In genomic region chr6:108570518-108570917, GRCh38 we compare ENCODE assay signal across 16 cellular contexts. TPM values are rescaled to one million over a fixed set of nuclear protein-coding genes. Genes with fewer than 3 reads are reported as not detected.
DNase-seq lines count a peak whose midpoint lies in the region; ATAC-seq and TF ChIP-seq lines count a peak whose summit lies in the region.
"Had no signal": no experiment of that assay in that cellular context is flagged by ENCODE, and none has a peak within 500 bp of the region (broad histone marks: within the 10 kb centered on the region; RNA-seq: fewer than 3 reads in every experiment).

No MANE protein-coding gene starts in this region.

- no peak for ATAC-seq in GM21423 (IDR thresholded peaks at IDR 0.05; ENCODE audit: unreplicated experiment)
- ATAC-seq: activated T-helper 17 cell treated with anti-CD3 and anti-CD28 coated beads, Interleukin-2, amount 50 U/mL, for 72 hours; left cardiac atrium; stimulated activated naive CD8-positive, alpha-beta T cell treated with anti-CD3 and anti-CD28 coated beads, Interleukin-15, Interleukin-2, amounts not matched to agents 100 U/mL and 50 U/mL, for 24 hours had no signal

- TF ChIP-seq POLR2A in esophagus squamous epithelium (IDR thresholded peaks at IDR 0.05), result no peak

- DNase-seq in ELR (ENCODE audit: low read depth) (peak; percentile 45), Kasumi-1 (lab: John Stamatoyannopoulos, UW) (peak; percentile 20 to 40), neural progenitor cell (ENCODE audit: low spot score) (no peak), esophagus squamous epithelium (lab: John Stamatoyannopoulos, UW) (no peak), MCF 10A (ENCODE audit: unreplicated experiment) (no peak)
- DNase-seq: amniotic stem cell; C1 segment of cervical spinal cord; EL; hippocampal formation; left cardiac atrium; SJCRH30; stimulated activated naive CD8-positive, alpha-beta T cell treated with anti-CD3 and anti-CD28 coated beads, Interleukin-15, Interleukin-2, amounts not matched to agents 100 U/mL and 50 U/mL, for 24 hours had no signal

- H3K27ac ChIP-seq in VCaP, result no peak overlapping the region
- H3K27ac ChIP-seq in neural progenitor cell, result no peak overlapping the region
- no peak overlapping the region for H3K27ac ChIP-seq in esophagus squamous epithelium
- H3K27ac ChIP-seq: parathyroid adenoma, SJCRH30 had no signal

- H3K27me3 Mint-ChIP-seq in neural progenitor cell (ENCODE audit: insufficient read depth, low read depth) (peaks cover 2% of the 10 kb centered on the region), MCF 10A (ENCODE audit: insufficient read depth, unreplicated experiment) (no peaks in the 10 kb centered on the region)
- H3K27me3 Mint-ChIP-seq: activated T-helper 17 cell treated with anti-CD3 and anti-CD28 coated beads, Interleukin-2, amount 50 U/mL, for 72 hours had no signal

- WGBS in esophagus squamous epithelium, 2 donors, result 100% methylated on average over 1 of the region's 1 CpG; no CpG with 5 or more reads in 1 of the 2 donors

- H3K36me3 Mint-ChIP-seq in neural progenitor cell (peaks cover 25% of the 10 kb centered on the region), MCF 10A (ENCODE audit: insufficient read depth, unreplicated experiment) (peaks cover 95% of the 10 kb centered on the region)

- no peaks in the 10 kb centered on the region for H3K9me3 Mint-ChIP-seq in neural progenitor cell
- no peaks in the 10 kb centered on the region for H3K9me3 Mint-ChIP-seq in MCF 10A (ENCODE audit: unreplicated experiment)
- H3K9me3 Mint-ChIP-seq: activated T-helper 17 cell treated with anti-CD3 and anti-CD28 coated beads, Interleukin-2, amount 50 U/mL, for 72 hours had no signal

- H3K4me3 Mint-ChIP-seq in neural progenitor cell, result no peak overlapping the region
- no peak overlapping the region for H3K4me3 Mint-ChIP-seq in MCF 10A (ENCODE audit: unreplicated experiment)
- H3K4me3 Mint-ChIP-seq: activated T-helper 17 cell treated with anti-CD3 and anti-CD28 coated beads, Interleukin-2, amount 50 U/mL, for 72 hours had no signal

- H3K36me3 ChIP-seq in neural progenitor cell (peaks cover 5% of the 10 kb centered on the region), esophagus squamous epithelium (peaks cover 4 to 77% (median 16%) of the 10 kb centered on the region in 3 donors)

- H3K27ac Mint-ChIP-seq in neural progenitor cell (no peak overlapping the region), MCF 10A (ENCODE audit: low read depth, unreplicated experiment) (no peak overlapping the region)
- H3K27ac Mint-ChIP-seq: activated T-helper 17 cell treated with anti-CD3 and anti-CD28 coated beads, Interleukin-2, amount 50 U/mL, for 72 hours had no signal

- POLR2A ChIA-PET in MCF 10A (lab: Yijun Ruan, JAX), result interaction anchor here (0.7 to 1.4 kb wide), 3 partner anchors 18 to 126 kb away, joined by 3 to 5 read pairs (median 3); no protein-coding TSS in a partner anchor

- H4K20me1 ChIP-seq in neural progenitor cell (ENCODE audit: low read depth), result peaks cover 25% of the 10 kb centered on the region

- no TSS peak for BruUV-seq in MCF 10A (replicated peaks; lab: Mats Ljungman, UMichigan)

- no peaks in the 10 kb centered on the region for H3K4me1 ChIP-seq in neural progenitor cell
- H3K4me1 ChIP-seq in esophagus squamous epithelium, result peaks cover 27 to 94% (median 37%) of the 10 kb centered on the region in 3 donors

- TF ChIP-seq CTCF in VCaP (conservative IDR thresholded peaks at IDR 0.05), result peak; percentile 32
- peak; percentile 10 for TF ChIP-seq CTCF in neural progenitor cell (IDR thresholded peaks at IDR 0.05)
- no peak for TF ChIP-seq CTCF in esophagus squamous epithelium (IDR thresholded peaks at IDR 0.05)
- no peak for TF ChIP-seq CTCF in MCF 10A (IDR thresholded peaks at IDR 0.05; ENCODE audit: unreplicated experiment)

- no peak overlapping the region for H3K4me3 ChIP-seq in neural progenitor cell
- H3K4me3 ChIP-seq in esophagus squamous epithelium, result no peak overlapping the region
- H3K4me3 ChIP-seq: SJCRH30 had no signal

- no peaks in the 10 kb centered on the region for H3K4me1 Mint-ChIP-seq in neural progenitor cell
- H3K4me1 Mint-ChIP-seq in MCF 10A (ENCODE audit: insufficient read depth, unreplicated experiment), result peaks cover 30% of the 10 kb centered on the region

- CTCF ChIA-PET in MCF 10A (lab: Yijun Ruan, JAX), result interaction anchor here (0.5 to 1.6 kb wide), 4 partner anchors 10 to 323 kb away, joined by 3 to 6 read pairs (median 4); no protein-coding TSS in a partner anchor

- H3K9me3 ChIP-seq in neural progenitor cell (ENCODE audit: low read depth) (no peaks in the 10 kb centered on the region), esophagus squamous epithelium (no peaks in the 10 kb centered on the region)
- H3K9me3 ChIP-seq: SJCRH30 had no signal

- no peaks in the 10 kb centered on the region for H3F3A ChIP-seq in neural progenitor cell (ENCODE audit: low read depth)

- H3K9ac ChIP-seq in neural progenitor cell, result no peak overlapping the region
- H3K9ac ChIP-seq: parathyroid adenoma had no signal

- intact Hi-C loops in esophagus squamous epithelium (cut with DNase I) (no loop called here), MCF 10A (cut with micrococcal nuclease) (no loop called here)

- H2AFZ ChIP-seq in neural progenitor cell (replicated peaks), result no peak overlapping the region
- H2AFZ ChIP-seq: parathyroid adenoma had no signal

- H3K79me2 ChIP-seq in neural progenitor cell (ENCODE audit: low read depth), result peaks cover 16% of the 10 kb centered on the region

- H3K27me3 ChIP-seq in neural progenitor cell, result no peaks in the 10 kb centered on the region
- no peaks in the 10 kb centered on the region for H3K27me3 ChIP-seq in esophagus squamous epithelium
- H3K27me3 ChIP-seq: SJCRH30 had no signal

- H3K4me2 ChIP-seq in neural progenitor cell, result no peak overlapping the region

RNA-seq across cellular contexts. Expression of gene FOXO3, which starts 9.8 kb away (rescaled TPM):
- 13.7 and 17.1 TPM in 2 replicates for total RNA-seq in neural progenitor cell (ENCODE audit: low replicate concordance)
- 10 to 100 TPM; 30.3 to 80.7 (median 34.3) TPM for total RNA-seq in esophagus squamous epithelium
- 51.9 and 53.0 TPM in 2 replicates for total RNA-seq in MCF 10A (2022)

Comparison
In these comparisons a context has a peak if more than half of its experiments do, and no peak if none do; other contexts are left out.
1. DNase-seq: peak in ELR (single experiment) and Kasumi-1 (2 of 2); none in neural progenitor cell (single experiment), esophagus squamous epithelium (single experiment) and MCF 10A (single experiment).
2. CTCF ChIP-seq: peak in VCaP (single experiment) and neural progenitor cell (single experiment); none in esophagus squamous epithelium (0 of 6) and MCF 10A (single experiment).